Comparison of ENCODE assay signal across 12 cellular contexts in genomic region chr19:41904118-41904870, GRCh38. TPM values are rescaled to one million over a fixed set of nuclear protein-coding genes. Genes with fewer than 3 reads are reported as not detected.
DNase-seq lines count a peak whose midpoint lies in the region; ATAC-seq and TF ChIP-seq lines count a peak whose summit lies in the region.
"Had no signal": no experiment of that assay in that cellular context is flagged by ENCODE, and none has a peak within 500 bp of the region (broad histone marks: within the 10 kb centered on the region; RNA-seq: fewer than 3 reads in every experiment).

No MANE protein-coding gene starts in this region.

- peak overlapping the region; percentile 98 for H3K27ac Mint-ChIP-seq in Caco-2 (ENCODE audit: unreplicated experiment)

- no peak overlapping the region for H3K4me3 ChIP-seq in Caco-2 (ENCODE audit: low read depth, low read length)
- H3K4me3 ChIP-seq in lower lobe of right lung = peak overlapping the region; percentile 33
- H3K4me3 ChIP-seq: smooth muscle cell had no signal

- DNase-seq in Caco-2 (peak; percentile 92 to 97), NCI-H1417 treated with DMSO at 0.1 percent for 48 hours (lab: John Stamatoyannopoulos, UW) (peak; percentile 75), SW480 (ENCODE audit: low spot score) (peak; percentile 96), lower lobe of right lung (peak; percentile 93), EL (no peak), HK-2 (ENCODE audit: unreplicated experiment) (no peak), HCEC 1CT (no peak)
- DNase-seq: CD4-positive, alpha-beta memory T cell; glutamatergic neuron had no signal

- POLR2A ChIA-PET in Caco-2 (lab: Charles Lee) = no interaction called here

- peak overlapping the region; percentile 71 for H3K4me3 Mint-ChIP-seq in Caco-2 (ENCODE audit: unreplicated experiment)

- BruUV-seq in Caco-2 (replicated peaks; lab: Mats Ljungman, UMichigan) = no TSS peak

- peaks cover 26% of the 10 kb centered on the region for H3K36me3 Mint-ChIP-seq in Caco-2 (ENCODE audit: insufficient read depth, unreplicated experiment)

- peaks cover 28% of the 10 kb centered on the region for H3K4me1 Mint-ChIP-seq in Caco-2 (ENCODE audit: low read depth, unreplicated experiment)

- H3K36me3 ChIP-seq in Caco-2 (ENCODE audit: control insufficient read depth, insufficient read depth, low read length) = peaks cover 8% of the 10 kb centered on the region
- H3K36me3 ChIP-seq in lower lobe of right lung = peaks cover 81% of the 10 kb centered on the region

- H3K9me3 ChIP-seq in Caco-2 (no peaks in the 10 kb centered on the region), lower lobe of right lung (no peaks in the 10 kb centered on the region)

- no peaks in the 10 kb centered on the region for H3K27me3 Mint-ChIP-seq in Caco-2 (ENCODE audit: insufficient read depth, unreplicated experiment)
- H3K27me3 Mint-ChIP-seq: CD4-positive, alpha-beta memory T cell had no signal

- CTCF ChIA-PET in Caco-2 (lab: Charles Lee) = interaction anchor here (0.6 to 1.5 kb wide), 2 partner anchors 16 to 27 kb away, joined by 3 to 6 read pairs; no protein-coding TSS in a partner anchor

- ATAC-seq in lower lobe of right lung (peak; percentile 92 to 96), GM18511 (IDR thresholded peaks at IDR 0.05; ENCODE audit: unreplicated experiment) (no peak)

- peaks cover 26% of the 10 kb centered on the region for H3K4me1 ChIP-seq in Caco-2
- peaks cover 5% of the 10 kb centered on the region for H3K4me1 ChIP-seq in lower lobe of right lung

- intact Hi-C loops in Caco-2 (cut with micrococcal nuclease; ENCODE audit: unreplicated experiment) = loop anchor here (1.0 kb wide), 3 partner anchors 16 to 26 kb away; no protein-coding TSS in a partner anchor
- intact Hi-C loops in lower lobe of right lung (cut with DNase I) = no loop called here

- H3K27me3 ChIP-seq in Caco-2 (replicated peaks; ENCODE audit: control insufficient read depth, insufficient read depth, low read length) (no peaks in the 10 kb centered on the region), lower lobe of right lung (ENCODE audit: low read depth) (no peaks in the 10 kb centered on the region)

- no peak for TF ChIP-seq CTCF in Caco-2 (IDR thresholded peaks at IDR 0.05; ENCODE audit: insufficient read depth in 1 of 2, low read depth in 1 of 2, low read length in 1 of 2, severe bottlenecking in 1 of 2, unreplicated experiment in 1 of 2)
- no peak for TF ChIP-seq CTCF in lower lobe of right lung (IDR thresholded peaks at IDR 0.05)

- no peaks in the 10 kb centered on the region for H3K9me3 Mint-ChIP-seq in Caco-2 (ENCODE audit: unreplicated experiment)

- peak overlapping the region; percentile 65 for H3K27ac ChIP-seq in lower lobe of right lung

RNA-seq across cellular contexts. Expression of gene ARHGEF1, which starts 21.3 kb away (rescaled TPM):
- total RNA-seq in Caco-2 (2022) = 60.2 and 63.5 TPM in 2 replicates
- total RNA-seq in lower lobe of right lung = 206 TPM

RNA-seq across cellular contexts. Expression of gene ERFL, which starts 24.0 kb away (rescaled TPM):
- total RNA-seq in Caco-2 (2022) = 0.23 and 0.49 TPM in 2 replicates
- total RNA-seq in lower lobe of right lung = 0.41 TPM
- total RNA-seq: myocyte had no signal

RNA-seq across cellular contexts. Expression of gene CD79A, which starts 27.2 kb away (rescaled TPM):
- 0.82 TPM in 1 of 2 replicates, not detected in the other for total RNA-seq in Caco-2 (2022)
- total RNA-seq in lower lobe of right lung = 1.2 TPM
- total RNA-seq: smooth muscle cell had no signal

RNA-seq across cellular contexts. Expression of gene RPS19, which starts 44.2 kb away (rescaled TPM):
- total RNA-seq in Caco-2 (2022) (3,297 and 3,418 TPM in 2 replicates), lower lobe of right lung (1,736 TPM)

RNA-seq across cellular contexts. Expression of gene RABAC1, which starts 54.8 kb away (rescaled TPM):
- total RNA-seq in Caco-2 (2022) (64.4 and 70.7 TPM in 2 replicates), lower lobe of right lung (132 TPM)

Comparison
In these comparisons a context has a peak if more than half of its experiments do, and no peak if none do; other contexts are left out.
1. DNase-seq: peak in Caco-2 (2 of 2), NCI-H1417 treated with DMSO at 0.1 percent for 48 hours (single experiment), SW480 (single experiment) and lower lobe of right lung (single experiment); none in EL (single experiment), HK-2 (single experiment) and HCEC 1CT (single experiment).